Comparison of ENCODE assay signal across 11 cellular contexts in the genomic region with DNA sequence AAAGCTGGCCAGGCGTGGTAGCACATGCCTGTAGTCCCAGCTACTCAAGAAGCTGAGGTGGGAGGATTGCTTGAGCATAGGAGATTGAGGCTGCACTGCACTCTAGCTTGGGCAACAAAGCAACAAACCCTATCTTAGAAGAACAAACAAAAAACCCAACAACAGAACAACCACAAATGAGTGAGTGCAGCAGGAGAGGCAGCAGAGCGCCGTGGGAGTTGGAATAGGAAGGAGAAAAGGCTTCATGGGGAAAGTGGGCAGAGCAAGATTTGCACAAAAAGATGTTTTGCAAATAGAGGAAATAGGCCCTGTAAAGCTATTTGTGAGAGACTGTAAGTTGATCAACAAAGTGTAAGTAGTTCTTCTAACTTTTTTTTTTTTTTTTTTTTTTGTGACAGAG. TPM values are rescaled to one million over a fixed set of nuclear protein-coding genes. Genes with fewer than 3 reads are reported as not detected.
DNase-seq lines count a peak whose midpoint lies in the region; ATAC-seq and TF ChIP-seq lines count a peak whose summit lies in the region.
"Had no signal": no experiment of that assay in that cellular context is flagged by ENCODE, and none has a peak within 500 bp of the region (broad histone marks: within the 10 kb centered on the region; RNA-seq: fewer than 3 reads in every experiment).

No MANE protein-coding gene starts in this region.

- peaks cover 26% of the 10 kb centered on the region for H3K36me3 Mint-ChIP-seq in activated naive CD4-positive, alpha-beta T cell treated with anti-CD3 and anti-CD28 coated beads, Interleukin-2, amount 50 U/mL, for 24 hours
- H3K36me3 Mint-ChIP-seq in effector memory CD8-positive, alpha-beta T cell (ENCODE audit: insufficient read depth): peaks cover 32% of the 10 kb centered on the region

- peak overlapping the region; percentile 99 for H3K27ac Mint-ChIP-seq in activated naive CD4-positive, alpha-beta T cell treated with anti-CD3 and anti-CD28 coated beads, Interleukin-2, amount 50 U/mL, for 24 hours
- H3K27ac Mint-ChIP-seq in effector memory CD8-positive, alpha-beta T cell: peak overlapping the region; percentile 75 to 97
- H3K27ac Mint-ChIP-seq: nephron progenitor cell had no signal

- no peak for TF ChIP-seq CTCF in transverse colon (IDR thresholded peaks at IDR 0.05)

- in situ Hi-C loops in transverse colon (cut with MboI; ENCODE audit: low pct_ligation_motif_present in 1 of 4, low pct_unique_long_range_greater_than_20kb in 1 of 4, low sequenced_read_pairs in 3 of 4): no loop called here

- H3K27me3 ChIP-seq in transverse colon: no peaks in the 10 kb centered on the region

- peaks cover 14 to 85% (median 33%) of the 10 kb centered on the region in 4 donors for H3K4me1 ChIP-seq in transverse colon

- no peak for ATAC-seq in effector memory CD8-positive, alpha-beta T cell (replicated peaks)
- no peak for ATAC-seq in HG03439 (IDR thresholded peaks at IDR 0.05; ENCODE audit: unreplicated experiment)

- H3K27ac ChIP-seq in transverse colon: peak overlapping the region; percentile 81 to 90 (median 84)

- 77 to 85% methylated on average over 3 of the region's 3 CpGs for WGBS in transverse colon (ENCODE audit: low coverage in 1 of 2), 2 donors

- no peak for TF ChIP-seq EP300 in transverse colon (IDR thresholded peaks at IDR 0.05; ENCODE audit: low read depth)

- intact Hi-C loops in transverse colon (cut with DNase I; ENCODE audit: low total_unique reads): no loop called here

- H3K4me1 Mint-ChIP-seq in activated naive CD4-positive, alpha-beta T cell treated with anti-CD3 and anti-CD28 coated beads, Interleukin-2, amount 50 U/mL, for 24 hours: peaks cover 97% of the 10 kb centered on the region
- peaks cover 62 to 89% of the 10 kb centered on the region in 2 donors for H3K4me1 Mint-ChIP-seq in effector memory CD8-positive, alpha-beta T cell (ENCODE audit: low read depth in 2 of 2)

- H3K9me3 ChIP-seq in transverse colon: no peaks in the 10 kb centered on the region

- TF ChIP-seq POLR2A in Raji (IDR thresholded peaks at IDR 0.05; ENCODE audit: insufficient read depth, low read depth, low read length) (0 out of 2 replicates have a peak, but pooled peaks have one; percentile 13), transverse colon (IDR thresholded peaks at IDR 0.05) (peak; percentile 41)

- no peaks in the 10 kb centered on the region for H3K36me3 ChIP-seq in transverse colon

- DNase-seq in activated naive CD4-positive, alpha-beta T cell treated with Interleukin-2 at 50 U/mL for 16 hours: no peak
- DNase-seq in effector memory CD8-positive, alpha-beta T cell: no peak
- DNase-seq in transverse colon (no peak), NCI-H187 treated with DMSO at 0.1 percent for 48 hours (lab: John Stamatoyannopoulos, UW) (no peak), GM19240 (ENCODE audit: insufficient read length, low spot score) (no peak)
- DNase-seq: activated CD4-positive, CD25-positive, alpha-beta regulatory T cell; NCI-H226; nephron progenitor cell had no signal

- peaks cover 7% of the 10 kb centered on the region for H3K9me3 Mint-ChIP-seq in activated naive CD4-positive, alpha-beta T cell treated with anti-CD3 and anti-CD28 coated beads, Interleukin-2, amount 50 U/mL, for 24 hours
- H3K9me3 Mint-ChIP-seq in effector memory CD8-positive, alpha-beta T cell: no peaks in the 10 kb centered on the region
- H3K9me3 Mint-ChIP-seq: nephron progenitor cell had no signal

- H3K4me3 Mint-ChIP-seq in activated naive CD4-positive, alpha-beta T cell treated with anti-CD3 and anti-CD28 coated beads, Interleukin-2, amount 50 U/mL, for 24 hours: peak overlapping the region; percentile 66
- H3K4me3 Mint-ChIP-seq in effector memory CD8-positive, alpha-beta T cell: peak overlapping the region; percentile 33 to 46
- H3K4me3 Mint-ChIP-seq: nephron progenitor cell had no signal

- no peaks in the 10 kb centered on the region for H3K27me3 Mint-ChIP-seq in activated naive CD4-positive, alpha-beta T cell treated with anti-CD3 and anti-CD28 coated beads, Interleukin-2, amount 50 U/mL, for 24 hours
- no peaks in the 10 kb centered on the region for H3K27me3 Mint-ChIP-seq in effector memory CD8-positive, alpha-beta T cell

- no peak overlapping the region for H3K4me3 ChIP-seq in transverse colon

RNA-seq across cellular contexts. Expression of gene SMAP2, which starts 19.6 kb away (rescaled TPM):
- 10 to 100 TPM; 20.1 to 47.0 (median 33.8) TPM for total RNA-seq in transverse colon

RNA-seq across cellular contexts. Expression of gene ZFP69B, which starts 57.1 kb away (rescaled TPM):
- 1 to 10 TPM in 1 of 4 donors, under 1 TPM in 1, not detected in 2; 0.68 to 1.9 TPM for total RNA-seq in transverse colon
